ENCODE assay signal across 24 cellular contexts in genomic region chrX:69138512-69138911, GRCh38. TPM values are rescaled to one million over a fixed set of nuclear protein-coding genes. Genes with fewer than 3 reads are reported as not detected.
DNase-seq lines count a peak whose midpoint lies in the region; ATAC-seq, FAIRE-seq and TF ChIP-seq lines count a peak whose summit lies in the region.
"Had no signal": no experiment of that assay in that cellular context is flagged by ENCODE, and none has a peak within 500 bp of the region (broad histone marks: within the 10 kb centered on the region; RNA-seq: fewer than 3 reads in every experiment).

No MANE protein-coding gene starts in this region.

- H4K12ac ChIP-seq in trophoblast cell (ENCODE audit: low read depth, low read length) = no peak overlapping the region

- H3K4me1 ChIP-seq in kidney (ENCODE audit: control insufficient read depth in 1 of 2, insufficient read depth in 1 of 2, low read depth in 1 of 2, low read length in 2 of 2) (peaks cover 0 to 7% of the 10 kb centered on the region in 2 donors), trophoblast cell (ENCODE audit: control insufficient read depth in 1 of 2, insufficient read depth in 2 of 2, low read length in 2 of 2) (peaks cover 10 to 18% of the 10 kb centered on the region in 2 experiments)
- H3K4me1 ChIP-seq: Caco-2, Peyer's patch had no signal

- H3K27ac ChIP-seq in kidney (ENCODE audit: low read depth in 2 of 2, low read length in 2 of 2) (no peak overlapping the region), trophoblast cell (ENCODE audit: low read depth, low read length) (no peak overlapping the region)
- H3K27ac ChIP-seq: BLaER1, KMS-11 had no signal

- H3K18ac ChIP-seq in trophoblast cell (ENCODE audit: low read length) = no peak overlapping the region

- no peak overlapping the region for H2AFZ ChIP-seq in trophoblast cell (ENCODE audit: insufficient read depth, low read length, poor library complexity)

- TF ChIP-seq CTCF in kidney (IDR thresholded peaks at IDR 0.05; ENCODE audit: borderline replicate concordance, extremely low read depth, insufficient read depth) = no peak

- H2BK12ac ChIP-seq in trophoblast cell (ENCODE audit: low read length) = peak overlapping the region; percentile 2

- H3K4me2 ChIP-seq in trophoblast cell (ENCODE audit: low read length) = no peak overlapping the region
- H3K4me2 ChIP-seq: BLaER1, KMS-11 had no signal

- no peak overlapping the region for H4K8ac ChIP-seq in trophoblast cell (ENCODE audit: low read depth, low read length)

- no peak overlapping the region for H3K23ac ChIP-seq in trophoblast cell (ENCODE audit: low read length)

- no peaks in the 10 kb centered on the region for H3K27me3 ChIP-seq in trophoblast cell (ENCODE audit: insufficient read depth, low read length)
- H3K27me3 ChIP-seq: Peyer's patch had no signal

- POLR2A ChIA-PET in naive thymus-derived CD8-positive, alpha-beta T cell (lab: Charles Lee) = no interaction called here

- FAIRE-seq in kidney (lab: Jason Lieb, UNC) = no peak
- FAIRE-seq: HTR-8/SVneo had no signal

- no peak overlapping the region for H3K4ac ChIP-seq in trophoblast cell (ENCODE audit: low read depth, low read length)

- H3K79me1 ChIP-seq in trophoblast cell (ENCODE audit: low read length) = peaks cover 9% of the 10 kb centered on the region

- H2BK120ac ChIP-seq in trophoblast cell (ENCODE audit: insufficient read depth, low read length, poor library complexity) = no peak overlapping the region

- no peaks in the 10 kb centered on the region for H3K36me3 Mint-ChIP-seq in naive thymus-derived CD8-positive, alpha-beta T cell

- no peak overlapping the region for H4K91ac ChIP-seq in trophoblast cell (ENCODE audit: low read depth, low read length)

- H3K9ac ChIP-seq in kidney (ENCODE audit: low read length in 2 of 2) (no peak overlapping the region), trophoblast cell (ENCODE audit: low read length) (no peak overlapping the region)
- H3K9ac ChIP-seq: BLaER1, KMS-11 had no signal

- no CpG with 5 or more reads among the region's 3 CpGs for WGBS in trophoblast cell (ENCODE audit: extremely low coverage, insufficient coverage, insufficient read length)

- H2BK5ac ChIP-seq in trophoblast cell (ENCODE audit: low read depth, low read length, poor library complexity) = no peak overlapping the region

- H3K4me3 ChIP-seq in kidney (ENCODE audit: low read length in 2 of 2) (no peak overlapping the region), trophoblast cell (ENCODE audit: low read depth, low read length) (no peak overlapping the region)
- H3K4me3 ChIP-seq: BLaER1, Peyer's patch had no signal

- H2AK5ac ChIP-seq in trophoblast cell (ENCODE audit: low read length) = no peak overlapping the region

- H3K4me3 Mint-ChIP-seq in naive thymus-derived CD8-positive, alpha-beta T cell = no peak overlapping the region
- H3K4me3 Mint-ChIP-seq: CD4-positive, alpha-beta T cell had no signal

- peaks cover 0 to 2% (median 0%) of the 10 kb centered on the region in 9 donors for H3K9me3 Mint-ChIP-seq in naive thymus-derived CD8-positive, alpha-beta T cell
- H3K9me3 Mint-ChIP-seq: CD4-positive, alpha-beta T cell had no signal

- H3K9me3 ChIP-seq in kidney (ENCODE audit: control insufficient read depth in 1 of 2, low read length in 2 of 2) (no peaks in the 10 kb centered on the region), trophoblast cell (ENCODE audit: insufficient read depth, low read depth, low read length) (no peaks in the 10 kb centered on the region)
- H3K9me3 ChIP-seq: BLaER1, Caco-2, Peyer's patch had no signal

- DNase-seq in RPMI7951 (ENCODE audit: low read depth) (peak; percentile 18), kidney (peak; percentile 23), trophoblast cell (peak in 1 of 2 donors; percentile 13), NCI-H2107 treated with DMSO at 0.1 percent for 48 hours (lab: John Stamatoyannopoulos, UW; ENCODE audit: unreplicated experiment) (no peak)
- DNase-seq in naive thymus-derived CD8-positive, alpha-beta T cell = no peak
- DNase-seq: Caco-2; CD4-positive, alpha-beta T cell; DMS 273 treated with DMSO at 0.1 percent for 48 hours; DMS79 treated with DMSO at 0.1 percent for 48 hours; GOT3; HCEC 1CT; NCI-H1105; NCI-H146; NCI-H2029; NCI-H2171; NCI-H524 treated with DMSO at 0.1 percent for 48 hours; NCI-H82; Peyer's patch; Right ventricle myocardium superior had no signal

- H3K36me3 ChIP-seq in kidney (ENCODE audit: control insufficient read depth in 1 of 2, insufficient read depth in 2 of 2, low read length in 2 of 2) = no peaks in the 10 kb centered on the region
- no peaks in the 10 kb centered on the region for H3K36me3 ChIP-seq in trophoblast cell (ENCODE audit: control insufficient read depth in 1 of 2, insufficient read depth in 2 of 2, low read length in 2 of 2)
- H3K36me3 ChIP-seq: BLaER1, Peyer's patch had no signal

- H3K79me2 ChIP-seq in trophoblast cell (ENCODE audit: control insufficient read depth, insufficient read depth, low read length, poor library complexity) = no peaks in the 10 kb centered on the region

- peaks cover under 1 to 18% (median 13%) of the 10 kb centered on the region in 5 donors for H3K27me3 Mint-ChIP-seq in naive thymus-derived CD8-positive, alpha-beta T cell

- no peak overlapping the region for H3K27ac Mint-ChIP-seq in naive thymus-derived CD8-positive, alpha-beta T cell
- H3K27ac Mint-ChIP-seq: CD4-positive, alpha-beta T cell had no signal

- no peak for ATAC-seq in naive thymus-derived CD8-positive, alpha-beta T cell
- ATAC-seq in HG02981 (IDR thresholded peaks at IDR 0.05; ENCODE audit: unreplicated experiment) = no peak
- no peak for ATAC-seq in GM21825 (IDR thresholded peaks at IDR 0.05; ENCODE audit: unreplicated experiment)

- no peaks in the 10 kb centered on the region for H3K4me1 Mint-ChIP-seq in naive thymus-derived CD8-positive, alpha-beta T cell

- H3K14ac ChIP-seq in trophoblast cell (ENCODE audit: low read length) = no peak overlapping the region

- intact Hi-C loops in kidney (cut with DNase I) = no loop called here

RNA-seq across cellular contexts. Expression of gene PJA1, which starts 26.7 kb away (rescaled TPM):
- 42.5 and 49.2 TPM in 2 replicates for total RNA-seq in RPMI7951 (2014; rRNA removed; shearing (Covaris generic))
- total RNA-seq in kidney = 29.9 TPM
- 27.1 TPM for polyA plus RNA-seq in kidney (ENCODE audit: insufficient read depth, low read depth, low replicate concordance)
- 36.2 and 41.6 TPM in 2 replicates for polyA plus RNA-seq in trophoblast cell (2013)
- total RNA-seq in naive thymus-derived CD8-positive, alpha-beta T cell = 10 to 100 TPM; 29.3 to 31.3 TPM
- polyA plus RNA-seq in naive thymus-derived CD8-positive, alpha-beta T cell = 10 to 100 TPM; 38.5 to 62.5 (median 49.6) TPM

Comparison
In these comparisons a context has a peak if more than half of its experiments do, and no peak if none do; other contexts are left out.
1. DNase-seq: peak in RPMI7951 (single experiment) and kidney (single experiment); none in NCI-H2107 treated with DMSO at 0.1 percent for 48 hours (single experiment) and naive thymus-derived CD8-positive, alpha-beta T cell (0 of 10).